10 cellular contexts compared by ENCODE assay signal in genomic region chr19:35719402-35720162, GRCh38. TPM values are rescaled to one million over a fixed set of nuclear protein-coding genes. Genes with fewer than 3 reads are reported as not detected.
DNase-seq lines count a peak whose midpoint lies in the region; ATAC-seq, FAIRE-seq and TF ChIP-seq lines count a peak whose summit lies in the region.
"Had no signal": no experiment of that assay in that cellular context is flagged by ENCODE, and none has a peak within 500 bp of the region (broad histone marks: within the 10 kb centered on the region; RNA-seq: fewer than 3 reads in every experiment).

No MANE protein-coding gene starts in this region.

- intact Hi-C loops in MCF 10A (cut with micrococcal nuclease) = no loop called here

- ATAC-seq in HG02623 (IDR thresholded peaks at IDR 0.05; ENCODE audit: unreplicated experiment) = no peak

- no peak overlapping the region for H3K9ac ChIP-seq in HUES48 (ENCODE audit: low read depth, low read length)

- H3K36me3 ChIP-seq in HUES48 (ENCODE audit: control insufficient read depth, insufficient read depth, low read length) = peaks cover 46% of the 10 kb centered on the region

- H3K9me3 ChIP-seq in HUES48 (ENCODE audit: control insufficient read depth, insufficient read depth, low read length) = no peaks in the 10 kb centered on the region

- peak overlapping the region; percentile 64 for H3K4me3 ChIP-seq in AG09309 (ENCODE audit: control insufficient read depth, low read depth, low read length)
- peak overlapping the region; percentile 91 for H3K4me3 ChIP-seq in HUES48 (ENCODE audit: low read depth, low read length)

- no peak for FAIRE-seq in RCC 7860 (lab: Jason Lieb, UNC)

- H3K4me1 Mint-ChIP-seq in MCF 10A (ENCODE audit: insufficient read depth, unreplicated experiment) (peaks cover 20% of the 10 kb centered on the region), mesothelial cell of epicardium (peaks cover 24% of the 10 kb centered on the region)

- H3K27me3 ChIP-seq in HUES48 (ENCODE audit: control insufficient read depth, insufficient read depth, low read length) = no peaks in the 10 kb centered on the region

- H3K36me3 Mint-ChIP-seq in MCF 10A (ENCODE audit: insufficient read depth, unreplicated experiment) = peaks cover 46% of the 10 kb centered on the region
- peaks cover 10% of the 10 kb centered on the region for H3K36me3 Mint-ChIP-seq in mesothelial cell of epicardium

- H3K9me3 Mint-ChIP-seq in MCF 10A (ENCODE audit: unreplicated experiment) = no peaks in the 10 kb centered on the region
- H3K9me3 Mint-ChIP-seq in mesothelial cell of epicardium = no peaks in the 10 kb centered on the region

- CTCF ChIA-PET in MCF 10A (lab: Yijun Ruan, JAX) = interaction anchor here (0.9 to 1.3 kb wide), 3 partner anchors 18 to 25 kb away, joined by 3 to 7 read pairs (median 4); partner anchors contain the start of genes PSENEN and U2AF1L4
- CTCF ChIA-PET in GM10248 (lab: Yijun Ruan, JAX) = interaction anchor here (0.8 to 1.6 kb wide), 5 partner anchors 11 to 27 kb away, joined by 3 to 4 read pairs (median 3); no protein-coding TSS in a partner anchor

- no peak overlapping the region for H3K27ac ChIP-seq in HUES48 (ENCODE audit: low read depth, low read length)

- POLR2A ChIA-PET in MCF 10A (lab: Yijun Ruan, JAX) (interaction anchor here (1.1 to 1.8 kb wide), 3 partner anchors 17 to 26 kb away, joined by 4 to 9 read pairs (median 6); partner anchors contain the start of genes PSENEN and U2AF1L4), GM10248 (lab: Yijun Ruan, JAX) (interaction anchor here (0.6 to 1.9 kb wide), 6 partner anchors 13 to 317 kb away, joined by 3 to 7 read pairs (median 4); partner anchors contain the start of genes IGFLR1 and LIN37)

- peak overlapping the region; percentile 82 for H3K27ac Mint-ChIP-seq in MCF 10A (ENCODE audit: low read depth, unreplicated experiment)
- H3K27ac Mint-ChIP-seq in mesothelial cell of epicardium = peak overlapping the region; percentile 93

- H3K27me3 Mint-ChIP-seq in MCF 10A (ENCODE audit: insufficient read depth, unreplicated experiment) (no peaks in the 10 kb centered on the region), mesothelial cell of epicardium (ENCODE audit: low read depth) (no peaks in the 10 kb centered on the region)

- BruUV-seq in MCF 10A (replicated peaks; lab: Mats Ljungman, UMichigan) = no TSS peak

- H3K4me1 ChIP-seq in HUES48 (ENCODE audit: control insufficient read depth, insufficient read depth, low read length) = peaks cover 20% of the 10 kb centered on the region

- TF ChIP-seq CTCF in AG09309 (IDR thresholded peaks at IDR 0.05; ENCODE audit: control insufficient read depth, insufficient read depth, low read depth, low read length, missing control alignments) (no peak), MCF 10A (IDR thresholded peaks at IDR 0.05; ENCODE audit: unreplicated experiment) (no peak), mesothelial cell of epicardium (IDR thresholded peaks at IDR 0.05; ENCODE audit: unreplicated experiment) (no peak), GM10248 (IDR thresholded peaks at IDR 0.05; ENCODE audit: control extremely low read depth, extremely low read depth, low read depth, missing control alignments) (no peak)

- H3K4me3 Mint-ChIP-seq in MCF 10A (ENCODE audit: unreplicated experiment) (peak overlapping the region; percentile 80), mesothelial cell of epicardium (peak overlapping the region; percentile 86)

- DNase-seq in AG09309 (ENCODE audit: low read depth) (no peak), MCF 10A (ENCODE audit: unreplicated experiment) (no peak), mesothelial cell of epicardium (ENCODE audit: low spot score in 2 of 2, unreplicated experiment in 2 of 2) (no peak), GM10248 (ENCODE audit: extremely low spot score) (no peak), NCI-H1092 treated with DMSO at 0.1 percent for 48 hours (lab: John Stamatoyannopoulos, UW) (no peak), RCC 7860 (ENCODE audit: low spot score) (no peak)
- DNase-seq: aorta had no signal

RNA-seq across cellular contexts. Expression of gene KMT2B, which starts 1.8 kb away (rescaled TPM):
- total RNA-seq in MCF 10A (2022) (36.0 TPM in 2 replicates), mesothelial cell of epicardium (60.6 to 62.7 TPM (median 61.8 TPM) in 3 replicates)

RNA-seq across cellular contexts. Expression of gene ZBTB32, which starts 15.2 kb away (rescaled TPM):
- total RNA-seq in MCF 10A (2022) = not detected in 2 replicates
- not detected in 3 replicates for total RNA-seq in mesothelial cell of epicardium
- total RNA-seq: pulmonary artery endothelial cell had no signal

RNA-seq across cellular contexts. Expression of gene IGFLR1, which starts 22.7 kb away (rescaled TPM):
- total RNA-seq in MCF 10A (2022) = 3.6 and 4.2 TPM in 2 replicates
- 2.7 to 3.2 TPM (median 2.8 TPM) in 3 replicates for total RNA-seq in mesothelial cell of epicardium

RNA-seq across cellular contexts. Expression of gene U2AF1L4, which starts 25.6 kb away (rescaled TPM):
- total RNA-seq in MCF 10A (2022) = 32.0 and 37.5 TPM in 2 replicates
- 39.4 to 42.5 TPM (median 42.4 TPM) in 3 replicates for total RNA-seq in mesothelial cell of epicardium

RNA-seq across cellular contexts. Expression of gene PSENEN, which starts 25.9 kb away (rescaled TPM):
- total RNA-seq in MCF 10A (2022) = 65.0 and 86.9 TPM in 2 replicates
- total RNA-seq in mesothelial cell of epicardium = 45.2 to 54.9 TPM (median 45.7 TPM) in 3 replicates
